8 cellular contexts compared by ENCODE assay signal in genomic region chr12:2959194-2959507, GRCh38.
DNase-seq lines count a peak whose midpoint lies in the region; ATAC-seq and TF ChIP-seq lines count a peak whose summit lies in the region.

TEAD4 (plus strand) TSS chr12:2959397.

- CTCF ChIA-PET in AG04449 (lab: Yijun Ruan, JAX): interaction anchor here (1.3 kb wide), 1 partner anchor 15 kb away, joined by 5 read pairs; no protein-coding TSS in a partner anchor

- ATAC-seq in GM18517 (IDR thresholded peaks at IDR 0.05; ENCODE audit: unreplicated experiment) (no peak), GM18861 (IDR thresholded peaks at IDR 0.05; ENCODE audit: unreplicated experiment) (no peak)

- in situ Hi-C loops in GM13976 (cut with MboI; ENCODE audit: low sequenced_read_pairs, unreplicated experiment) (no loop called here), T47D (cut with HindIII; ENCODE audit: low pct_unique_long_range_greater_than_20kb, low sequenced_read_pairs) (no loop called here)

- DNase-seq in AG04449 (ENCODE audit: low read depth, low spot score) (no peak), GM13976 (ENCODE audit: low spot score) (peak; percentile 83), NCI-H82 treated with DMSO at 0.1 percent for 48 hours (lab: John Stamatoyannopoulos, UW; ENCODE audit: unreplicated experiment) (peak; percentile 53), T47D (ENCODE audit: low read depth in 1 of 2, low spot score in 1 of 2) (peak; percentile 95 to 96), iris pigment epithelial cell (ENCODE audit: low read depth) (peak; percentile 79)
- DNase-seq in stimulated activated CD8-positive, alpha-beta memory T cell treated with anti-CD3 and anti-CD28 coated beads, Interleukin-4, amount 100 ng/mL, for 48 hours: peak; percentile 41

- POLR2A ChIA-PET in AG04449 (lab: Yijun Ruan, JAX): interaction anchor here (1.0 to 1.5 kb wide), 2 partner anchors 68 to 81 kb away, joined by 3 to 4 read pairs; no protein-coding TSS in a partner anchor

- TF ChIP-seq CTCF in AG04449 (IDR thresholded peaks at IDR 0.05; ENCODE audit: insufficient read depth, low read length, missing control alignments) (no peak), GM13976 (IDR thresholded peaks at IDR 0.05; ENCODE audit: borderline replicate concordance, control extremely low read depth, extremely low read depth, insufficient read depth, missing control alignments) (no peak)

- peak within 1 kb of the TSS; percentile 80 for H3K4me3 ChIP-seq in AG04449 (ENCODE audit: low read depth, low read length)
